Comparison of ENCODE assay signal across 11 cellular contexts in genomic region chr10:16944081-16944922, GRCh38.
DNase-seq lines count a peak whose midpoint lies in the region; TF ChIP-seq lines count a peak whose summit lies in the region.
"Had no signal": no experiment of that assay in that cellular context is flagged by ENCODE, and none has a peak within 500 bp of the region (broad histone marks: within the 10 kb centered on the region; RNA-seq: fewer than 3 reads in every experiment).

No MANE protein-coding gene starts in this region.

- H3K27ac Mint-ChIP-seq in MCF 10A (ENCODE audit: low read depth, unreplicated experiment) = no peak overlapping the region

- TF ChIP-seq POLR2A in breast epithelium (IDR thresholded peaks at IDR 0.05) = no peak
- TF ChIP-seq POLR2A in uterus (IDR thresholded peaks at IDR 0.05) = no peak
- TF ChIP-seq POLR2A in testis (IDR thresholded peaks at IDR 0.05) = no peak

- H3K9me3 Mint-ChIP-seq in MCF 10A (ENCODE audit: unreplicated experiment) = no peaks in the 10 kb centered on the region

- H3K4me3 Mint-ChIP-seq in MCF 10A (ENCODE audit: unreplicated experiment) = no peak overlapping the region

- no peaks in the 10 kb centered on the region for H3K36me3 Mint-ChIP-seq in MCF 10A (ENCODE audit: insufficient read depth, unreplicated experiment)

- TF ChIP-seq CTCF in breast epithelium (IDR thresholded peaks at IDR 0.05) (no peak), MCF 10A (IDR thresholded peaks at IDR 0.05; ENCODE audit: unreplicated experiment) (no peak), cardiac fibroblast (IDR thresholded peaks at IDR 0.05; ENCODE audit: low read depth, low read length) (no peak), uterus (IDR thresholded peaks at IDR 0.05) (no peak), testis (IDR thresholded peaks at IDR 0.05) (no peak)

- H3K4me3 ChIP-seq in breast epithelium (no peak overlapping the region), cardiac fibroblast (replicated peaks in 1 of 2; ENCODE audit: low read depth in 2 of 2, low read length in 2 of 2) (no peak overlapping the region), uterus (no peak overlapping the region), testis (no peak overlapping the region)
- H3K4me3 ChIP-seq: upper lobe of left lung had no signal

- H3K27ac ChIP-seq in breast epithelium (peak overlapping the region; percentile 40 to 53), uterus (peak overlapping the region; percentile 47 to 58), testis (peak overlapping the region in 1 of 2 donors; percentile 26)

- no peaks in the 10 kb centered on the region for H3K27me3 Mint-ChIP-seq in MCF 10A (ENCODE audit: insufficient read depth, unreplicated experiment)

- no peaks in the 10 kb centered on the region for H3K4me1 Mint-ChIP-seq in MCF 10A (ENCODE audit: insufficient read depth, unreplicated experiment)

- H3K36me3 ChIP-seq in breast epithelium (no peaks in the 10 kb centered on the region), uterus (no peaks in the 10 kb centered on the region), testis (ENCODE audit: low read depth, missing control alignments) (no peaks in the 10 kb centered on the region)
- H3K36me3 ChIP-seq: upper lobe of left lung had no signal

- DNase-seq in breast epithelium (ENCODE audit: low spot score in 2 of 2) (no peak), MCF 10A (ENCODE audit: unreplicated experiment) (no peak), cardiac fibroblast (ENCODE audit: low read depth in 2 of 2) (peak; percentile 38 to 60), iris pigment epithelial cell (ENCODE audit: low read depth) (peak; percentile 41), uterus (peak in 1 of 2 donors; percentile 34), NCI-H748 (lab: John Stamatoyannopoulos, UW; ENCODE audit: unreplicated experiment) (no peak), Ammon's horn (ENCODE audit: low spot score) (no peak), testis (no peak)
- DNase-seq: ACHN, mammary epithelial cell, upper lobe of left lung had no signal

- 49 to 54% methylated on average over 7 of the region's 7 CpGs for WGBS in testis, 2 donors

- H3K4me1 ChIP-seq in breast epithelium = no peaks in the 10 kb centered on the region
- peaks cover 3 to 4% of the 10 kb centered on the region in 2 donors for H3K4me1 ChIP-seq in uterus
- no peaks in the 10 kb centered on the region for H3K4me1 ChIP-seq in testis
- H3K4me1 ChIP-seq: upper lobe of left lung had no signal

- H3K9me3 ChIP-seq in breast epithelium (no peaks in the 10 kb centered on the region), uterus (no peaks in the 10 kb centered on the region), testis (no peaks in the 10 kb centered on the region)
- H3K9me3 ChIP-seq: upper lobe of left lung had no signal

- BruUV-seq in MCF 10A (replicated peaks; lab: Mats Ljungman, UMichigan) = no TSS peak

- H3K27me3 ChIP-seq in breast epithelium (no peaks in the 10 kb centered on the region), uterus (no peaks in the 10 kb centered on the region), testis (no peaks in the 10 kb centered on the region)
- H3K27me3 ChIP-seq: upper lobe of left lung had no signal

- POLR2A ChIA-PET in MCF 10A (lab: Yijun Ruan, JAX) = no interaction called here

- intact Hi-C loops in breast epithelium (cut with DNase I; ENCODE audit: low total_unique reads) = no loop called here
- intact Hi-C loops in MCF 10A (cut with micrococcal nuclease) = no loop called here
- intact Hi-C loops in uterus (cut with DNase I; ENCODE audit: low total_unique reads) = no loop called here
- intact Hi-C loops in testis (cut with DNase I; ENCODE audit: low total_unique reads) = no loop called here

- CTCF ChIA-PET in MCF 10A (lab: Yijun Ruan, JAX) = interaction anchor here (0.6 to 1.2 kb wide), 2 partner anchors 24 to 87 kb away, joined by 3 to 4 read pairs; no protein-coding TSS in a partner anchor

Comparison
In these comparisons a context has a peak if more than half of its experiments do, and no peak if none do; other contexts are left out.
1. DNase-seq: peak in cardiac fibroblast (2 of 2) and iris pigment epithelial cell (single experiment); none in breast epithelium (0 of 2), MCF 10A (single experiment), NCI-H748 (single experiment), Ammon's horn (single experiment) and testis (single experiment).